Comparison of ENCODE assay signal across 17 cellular contexts in the genomic region with DNA sequence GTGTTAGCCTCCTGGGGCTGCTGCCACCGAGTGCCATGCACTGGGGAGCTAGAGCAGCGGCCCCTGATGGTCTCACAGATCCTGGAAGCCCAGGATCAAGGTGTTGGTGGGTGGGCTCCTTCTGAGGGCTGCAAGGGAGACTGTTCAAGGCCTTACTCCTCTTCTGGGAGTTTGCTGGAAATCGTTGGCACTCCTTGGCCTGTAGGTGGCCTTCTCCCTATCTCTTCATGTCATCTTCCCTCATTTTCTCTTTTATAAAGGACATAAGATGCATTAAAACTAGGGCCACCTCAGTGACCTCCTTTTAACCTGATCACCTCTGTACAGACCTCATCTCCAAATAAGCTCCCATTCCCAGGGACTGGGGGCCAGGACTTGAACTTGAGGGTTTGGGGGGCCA. TPM values are rescaled to one million over a fixed set of nuclear protein-coding genes. Genes with fewer than 3 reads are reported as not detected.
DNase-seq lines count a peak whose midpoint lies in the region; ATAC-seq and TF ChIP-seq lines count a peak whose summit lies in the region.
"Had no signal": no experiment of that assay in that cellular context is flagged by ENCODE, and none has a peak within 500 bp of the region (broad histone marks: within the 10 kb centered on the region; RNA-seq: fewer than 3 reads in every experiment).

No MANE protein-coding gene starts in this region.

- TF ChIP-seq CTCF in A673 (conservative IDR thresholded peaks at IDR 0.05; ENCODE audit: low read depth, low read length) (peak; percentile 50), GM10266 (IDR thresholded peaks at IDR 0.05; ENCODE audit: control insufficient read depth, insufficient read depth, low read depth, missing control alignments) (peak; percentile 25), OCI-LY7 (conservative IDR thresholded peaks at IDR 0.05; ENCODE audit: low read length) (peak; percentile 64), lower leg skin (IDR thresholded peaks at IDR 0.05) (no peak)

- H3K36me3 ChIP-seq in A673 (ENCODE audit: insufficient read depth, low read length, poor library complexity, severe bottlenecking) (no peaks in the 10 kb centered on the region), OCI-LY7 (ENCODE audit: insufficient read depth, low read length) (no peaks in the 10 kb centered on the region)
- H3K36me3 ChIP-seq: pancreas had no signal

- H3K27me3 ChIP-seq in A673 (replicated peaks; ENCODE audit: insufficient read depth, low read depth, low read length, poor library complexity): no peaks in the 10 kb centered on the region
- H3K27me3 ChIP-seq: dorsolateral prefrontal cortex, pancreas had no signal

- ATAC-seq in activated CD4-positive, CD25-positive, alpha-beta regulatory T cell treated with anti-CD3 and anti-CD28 coated beads, Interleukin-2, amount 50 U/mL, for 24 hours: no peak
- ATAC-seq: pancreas; stimulated activated effector memory CD8-positive, alpha-beta T cell treated with anti-CD3 and anti-CD28 coated beads, Interleukin-12 subunit alpha, Interleukin-12 subunit beta, amount 100 ng/mL, for 72 hours had no signal

- no peaks in the 10 kb centered on the region for H4K20me1 ChIP-seq in OCI-LY7 (ENCODE audit: insufficient read depth, low read length)

- 51 to 63% methylated on average over 3 of the region's 3 CpGs for WGBS in lower leg skin, 2 donors

- no peak overlapping the region for H3K4me2 ChIP-seq in OCI-LY7 (ENCODE audit: low read length)

- BruUV-seq in A673 (replicated peaks; lab: Mats Ljungman, UMichigan) (no TSS peak), OCI-LY7 (replicated peaks; lab: Mats Ljungman, UMichigan) (no TSS peak)

- CTCF ChIA-PET in A673 (lab: Charles Lee) (no interaction called here), OCI-LY7 (lab: Charles Lee; ENCODE audit: unreplicated experiment) (no interaction called here)

- no peaks in the 10 kb centered on the region for H3K9me2 ChIP-seq in OCI-LY7 (ENCODE audit: insufficient read depth, low read length)

- H3K79me2 ChIP-seq in OCI-LY7 (ENCODE audit: insufficient read depth, low read depth, low read length): no peaks in the 10 kb centered on the region

- H3K27ac ChIP-seq in A673 (ENCODE audit: low read depth, low read length, poor library complexity, severe bottlenecking) (no peak overlapping the region), OCI-LY7 (ENCODE audit: low read depth, low read length, poor library complexity, severe bottlenecking) (no peak overlapping the region)
- H3K27ac ChIP-seq: dorsolateral prefrontal cortex, pancreas had no signal

- DNase-seq in A673 (ENCODE audit: low spot score) (peak; percentile 21), GM10266 (ENCODE audit: extremely low spot score) (no peak), OCI-LY7 (ENCODE audit: low spot score) (peak; percentile 22), dermis blood vessel endothelial cell (peak; percentile 4), lower leg skin (ENCODE audit: low spot score in 2 of 2) (no peak), NCI-H446 treated with DMSO at 0.1 percent for 48 hours (lab: John Stamatoyannopoulos, UW) (no peak), NCI-H1694 (lab: John Stamatoyannopoulos, UW) (no peak)
- DNase-seq: activated naive CD4-positive, alpha-beta T cell treated with anti-CD3 and anti-CD28 coated beads, Interleukin-2, amount 50 U/mL, for 16 hours; CD4-positive, alpha-beta memory T cell; dorsolateral prefrontal cortex; NCI-H526 had no signal

- intact Hi-C loops in A673 (cut with micrococcal nuclease; ENCODE audit: unreplicated experiment) (no loop called here), OCI-LY7 (cut with micrococcal nuclease; ENCODE audit: unreplicated experiment) (no loop called here), lower leg skin (cut with DNase I; ENCODE audit: low total_unique reads) (loop anchor here (2.0 kb wide), 1 partner anchor 58 kb away; no protein-coding TSS in a partner anchor)

- POLR2A ChIA-PET in A673 (lab: Charles Lee; ENCODE audit: low non-redundant PET): no interaction called here
- POLR2A ChIA-PET in OCI-LY7 (lab: Charles Lee): interaction anchor here (0.6 kb wide), 1 partner anchor 39 kb away, joined by 3 read pairs; no protein-coding TSS in a partner anchor

- H3K4me3 ChIP-seq in A673 (ENCODE audit: low read depth, low read length, poor library complexity, severe bottlenecking): no peak overlapping the region
- no peak overlapping the region for H3K4me3 ChIP-seq in OCI-LY7 (ENCODE audit: low read depth, low read length, poor library complexity, severe bottlenecking)
- no peak overlapping the region for H3K4me3 ChIP-seq in lower leg skin (ENCODE audit: low read depth, poor library complexity, severe bottlenecking)
- H3K4me3 ChIP-seq: dorsolateral prefrontal cortex, lung, pancreas had no signal

- TF ChIP-seq POLR2A in lower leg skin (IDR thresholded peaks at IDR 0.05): no peak

- H3K9me3 ChIP-seq in A673 (ENCODE audit: low read depth, low read length, poor library complexity, severe bottlenecking) (no peaks in the 10 kb centered on the region), OCI-LY7 (ENCODE audit: low read length) (no peaks in the 10 kb centered on the region)
- H3K9me3 ChIP-seq: pancreas had no signal

- H3K4me1 ChIP-seq in A673 (ENCODE audit: insufficient read depth, low read length, poor library complexity, severe bottlenecking) (no peaks in the 10 kb centered on the region), OCI-LY7 (ENCODE audit: insufficient read depth, low read length, poor library complexity, severe bottlenecking) (no peaks in the 10 kb centered on the region)
- H3K4me1 ChIP-seq: pancreas had no signal

- no peak overlapping the region for H2AFZ ChIP-seq in OCI-LY7 (ENCODE audit: low read length)

RNA-seq across cellular contexts. Expression of a gene that starts 27.0 kb away (rescaled TPM):
- total RNA-seq in A673 (2021) (5.7 and 8.3 TPM in 2 replicates), OCI-LY7 (2022) (9.1 and 12.1 TPM in 2 replicates), dermis blood vessel endothelial cell (10.0 and 12.1 TPM in 2 replicates), lower leg skin (10 to 100 TPM; 12.8 to 34.3 (median 22.3) TPM)
- 7.9 and 9.2 TPM in 2 replicates for total RNA-seq in OCI-LY7 (2014; rRNA removed; shearing (Covaris generic))

RNA-seq across cellular contexts. Expression of a gene that starts 37.8 kb away (rescaled TPM):
- total RNA-seq in A673 (2021) (3.5 and 7.5 TPM in 2 replicates), OCI-LY7 (2022) (0.40 TPM in 1 of 2 replicates, not detected in the other), dermis blood vessel endothelial cell (4.8 and 12.7 TPM in 2 replicates), lower leg skin (10 to 100 TPM in 2 of 4 donors, 1 to 10 TPM in 2; 6.2 to 12.1 (median 9.8) TPM)
- total RNA-seq in OCI-LY7 (2014; rRNA removed; shearing (Covaris generic)): 0.22 TPM in 1 of 2 replicates, not detected in the other
- total RNA-seq: activated CD8-positive, alpha-beta memory T cell treated with anti-CD3 and anti-CD28 coated beads for 36 hours; LHCN-M2 had no signal

Comparison
In these comparisons a context has a peak if more than half of its experiments do, and no peak if none do; other contexts are left out.
1. DNase-seq: peak in A673 (single experiment), OCI-LY7 (single experiment) and dermis blood vessel endothelial cell (single experiment); none in GM10266 (single experiment), lower leg skin (0 of 2), NCI-H446 treated with DMSO at 0.1 percent for 48 hours (single experiment) and NCI-H1694 (single experiment).
2. CTCF ChIP-seq: peak in A673 (single experiment), GM10266 (single experiment) and OCI-LY7 (single experiment); none in lower leg skin (0 of 3).